In the genomic region with DNA sequence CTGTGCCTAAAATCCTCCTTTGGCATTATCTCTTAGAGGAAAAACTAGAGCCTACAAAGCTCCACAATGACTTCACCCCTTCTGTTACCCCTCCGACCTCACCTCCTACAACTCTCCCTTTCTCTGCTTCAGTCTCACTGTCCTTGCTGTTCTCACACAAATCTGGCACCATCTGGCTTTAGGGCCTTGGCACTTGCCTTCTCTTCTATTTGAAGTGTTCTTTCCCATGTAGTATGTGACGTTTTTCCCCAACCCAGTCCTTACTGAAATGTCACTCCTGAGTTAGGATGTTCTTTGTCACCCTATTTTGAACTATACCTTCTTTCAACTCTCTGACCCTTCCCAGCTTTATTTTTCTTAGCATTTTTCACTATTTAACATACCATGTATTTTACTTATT, we compare ENCODE assay signal across 28 cellular contexts. TPM values are rescaled to one million over a fixed set of nuclear protein-coding genes. Genes with fewer than 3 reads are reported as not detected.
DNase-seq lines count a peak whose midpoint lies in the region; ATAC-seq, FAIRE-seq and TF ChIP-seq lines count a peak whose summit lies in the region.
"Had no signal": no experiment of that assay in that cellular context is flagged by ENCODE, and none has a peak within 500 bp of the region (broad histone marks: within the 10 kb centered on the region; RNA-seq: fewer than 3 reads in every experiment).

No MANE protein-coding gene starts in this region.

- H3K36me3 Mint-ChIP-seq in activated T-helper 17 cell treated with anti-CD3 and anti-CD28 coated beads, Interleukin-2, amount 50 U/mL, for 72 hours (ENCODE audit: low read depth): no peaks in the 10 kb centered on the region

- FAIRE-seq in pancreas (lab: Jason Lieb, UNC): no peak
- FAIRE-seq: A204.1, GM12891 had no signal

- no peak overlapping the region for H3K27ac ChIP-seq in left lung
- H3K27ac ChIP-seq in pancreas: no peak overlapping the region
- H3K27ac ChIP-seq: BLaER1 had no signal

- H3K36me3 ChIP-seq in left lung: no peaks in the 10 kb centered on the region
- H3K36me3 ChIP-seq in pancreas: no peaks in the 10 kb centered on the region
- H3K36me3 ChIP-seq: BE2C, BLaER1 had no signal

- TF ChIP-seq CTCF in left lung (IDR thresholded peaks at IDR 0.05) (no peak), pancreas (IDR thresholded peaks at IDR 0.05) (no peak)

- 74 to 76% methylated on average over 2 of the region's 2 CpGs for WGBS in pancreas, 2 donors

- H3K4me1 ChIP-seq in left lung (no peaks in the 10 kb centered on the region), pancreas (peaks cover 0 to 9% (median 4%) of the 10 kb centered on the region in 3 donors)
- H3K4me1 ChIP-seq: BE2C had no signal

- H3K4me3 ChIP-seq in left lung (no peak overlapping the region), pancreas (no peak overlapping the region)
- H3K4me3 ChIP-seq: BLaER1 had no signal

- ATAC-seq in activated T-helper 17 cell treated with anti-CD3 and anti-CD28 coated beads, Interleukin-2, amount 50 U/mL, for 72 hours (replicated peaks): no peak
- peak; percentile 63 for ATAC-seq in left lung
- ATAC-seq in pancreas: peak in 3 of 4 donors; percentile 15 to 43 (median 29)
- no peak for ATAC-seq in GM18519 (IDR thresholded peaks at IDR 0.05; ENCODE audit: low FRiP score, unreplicated experiment)

- DNase-seq in left lung: no peak
- no peak for DNase-seq in pancreas
- DNase-seq in GOT3 (lab: John Stamatoyannopoulos, UW): no peak
- DNase-seq in activated naive CD4-positive, alpha-beta T cell (lab: John Stamatoyannopoulos, UW): no peak
- DNase-seq: 8988T; ACHN; BE2C; C1 segment of cervical spinal cord; CD4-positive, alpha-beta memory T cell; CD4-positive, CD25-positive, alpha-beta regulatory T cell; CD8-positive, alpha-beta memory T cell; COR-L47; DMS153; DMS53; DMS79; DND-41; EL; GDM1 had no signal

- H3K4me3 Mint-ChIP-seq in activated T-helper 17 cell treated with anti-CD3 and anti-CD28 coated beads, Interleukin-2, amount 50 U/mL, for 72 hours: no peak overlapping the region
- H3K4me3 Mint-ChIP-seq: CD14-positive monocyte; CD4-positive, alpha-beta memory T cell; CD4-positive, CD25-positive, alpha-beta regulatory T cell; CD8-positive, alpha-beta memory T cell had no signal

- H3K27me3 Mint-ChIP-seq in activated T-helper 17 cell treated with anti-CD3 and anti-CD28 coated beads, Interleukin-2, amount 50 U/mL, for 72 hours: no peaks in the 10 kb centered on the region
- H3K27me3 Mint-ChIP-seq: CD4-positive, alpha-beta memory T cell; CD4-positive, CD25-positive, alpha-beta regulatory T cell; CD8-positive, alpha-beta memory T cell had no signal

- no peaks in the 10 kb centered on the region for H3K9me3 Mint-ChIP-seq in activated T-helper 17 cell treated with anti-CD3 and anti-CD28 coated beads, Interleukin-2, amount 50 U/mL, for 72 hours
- H3K9me3 Mint-ChIP-seq: CD4-positive, alpha-beta memory T cell; CD8-positive, alpha-beta memory T cell had no signal

- H3K27me3 ChIP-seq in left lung (no peaks in the 10 kb centered on the region), pancreas (no peaks in the 10 kb centered on the region)
- H3K27me3 ChIP-seq: BE2C, BLaER1 had no signal

- H3K4me1 Mint-ChIP-seq in activated T-helper 17 cell treated with anti-CD3 and anti-CD28 coated beads, Interleukin-2, amount 50 U/mL, for 72 hours: no peaks in the 10 kb centered on the region
- H3K4me1 Mint-ChIP-seq: CD14-positive monocyte; CD8-positive, alpha-beta memory T cell had no signal

- H3K27ac Mint-ChIP-seq in activated T-helper 17 cell treated with anti-CD3 and anti-CD28 coated beads, Interleukin-2, amount 50 U/mL, for 72 hours: peak overlapping the region; percentile 4
- H3K27ac Mint-ChIP-seq: CD4-positive, alpha-beta memory T cell; CD8-positive, alpha-beta memory T cell had no signal

- no peaks in the 10 kb centered on the region for H3K9me3 ChIP-seq in left lung
- H3K9me3 ChIP-seq in pancreas: no peaks in the 10 kb centered on the region
- H3K9me3 ChIP-seq: BE2C, BLaER1 had no signal

- intact Hi-C loops in left lung (cut with DNase I) (no loop called here), pancreas (cut with DNase I) (loop anchor here in 1 of 3 donors (10.0 kb wide), 1 partner anchor 45 kb away; the partner anchor contains the start of genes DHFR2 and NSUN3)

RNA-seq across cellular contexts. Expression of gene STX19, which starts 8.7 kb away (rescaled TPM):
- not detected for total RNA-seq in activated T-helper 17 cell treated with anti-CD3 and anti-CD28 coated beads, Interleukin-2, amount 50 U/mL, for 72 hours
- total RNA-seq in left lung (1 to 10 TPM; 2.4 to 4.8 TPM), pancreas (1 to 10 TPM; 1.7 to 3.4 (median 2.3) TPM)
- 1 to 10 TPM; 3.5 to 7.5 TPM for polyA plus RNA-seq in pancreas
- total RNA-seq: A673; CD4-positive, CD25-positive, alpha-beta regulatory T cell; CD8-positive, alpha-beta memory T cell; Daoy; G401 had no signal
- polyA plus RNA-seq: AG04450; CD14-positive monocyte; CD8-positive, alpha-beta memory T cell had no signal

RNA-seq across cellular contexts. Expression of gene ARL13B, which starts 39.7 kb away (rescaled TPM):
- total RNA-seq in activated T-helper 17 cell treated with anti-CD3 and anti-CD28 coated beads, Interleukin-2, amount 50 U/mL, for 72 hours: 1 to 10 TPM; 6.7 to 9.4 TPM
- total RNA-seq in left lung: 10 to 100 TPM; 21.5 to 25.2 TPM
- 1 to 10 TPM; 2.1 to 6.1 (median 3.5) TPM for total RNA-seq in pancreas
- 1 to 10 TPM; 1.9 to 3.4 TPM for polyA plus RNA-seq in pancreas

RNA-seq across cellular contexts. Expression of gene DHFR2, which starts 43.1 kb away (rescaled TPM):
- 1 to 10 TPM; 7.9 to 9.4 TPM for total RNA-seq in activated T-helper 17 cell treated with anti-CD3 and anti-CD28 coated beads, Interleukin-2, amount 50 U/mL, for 72 hours
- 1 to 10 TPM; 6.6 to 7.4 TPM for total RNA-seq in left lung
- total RNA-seq in pancreas: 1 to 10 TPM; 3.0 to 5.0 (median 4.0) TPM
- polyA plus RNA-seq in pancreas: 1 to 10 TPM; 1.9 to 3.6 TPM

RNA-seq across cellular contexts. Expression of gene NSUN3, which starts 43.2 kb away (rescaled TPM):
- 10 to 100 TPM; 17.8 to 25.8 TPM for total RNA-seq in activated T-helper 17 cell treated with anti-CD3 and anti-CD28 coated beads, Interleukin-2, amount 50 U/mL, for 72 hours
- total RNA-seq in left lung (10 to 100 TPM; 13.4 to 14.5 TPM), pancreas (1 to 10 TPM; 4.5 to 9.7 (median 5.8) TPM)
- polyA plus RNA-seq in pancreas: 1 to 10 TPM; 3.3 to 4.1 TPM

RNA-seq across cellular contexts. Expression of gene PROS1, which starts 46.0 kb away (rescaled TPM):
- total RNA-seq in activated T-helper 17 cell treated with anti-CD3 and anti-CD28 coated beads, Interleukin-2, amount 50 U/mL, for 72 hours: 1 to 10 TPM; 1.1 to 2.8 TPM
- total RNA-seq in left lung (100 to 1,000 TPM in 1 of 2 donors, 10 to 100 TPM in 1; 51.1 to 119 TPM), pancreas (10 to 100 TPM in 1 of 6 donors, 1 to 10 TPM in 5; 1.4 to 11.1 (median 5.3) TPM)
- 1 to 10 TPM; 1.6 to 6.4 TPM for polyA plus RNA-seq in pancreas
- total RNA-seq: CD4-positive, alpha-beta memory T cell had no signal
- polyA plus RNA-seq: CD4-positive, alpha-beta memory T cell; CD4-positive, CD25-positive, alpha-beta regulatory T cell; CD8-positive, alpha-beta memory T cell had no signal

Comparison
In these comparisons a context has a peak if more than half of its experiments do, and no peak if none do; other contexts are left out.
1. ATAC-seq: peak in left lung (single experiment) and pancreas (3 of 4); none in activated T-helper 17 cell treated with anti-CD3 and anti-CD28 coated beads, Interleukin-2, amount 50 U/mL, for 72 hours (single experiment) and GM18519 (single experiment).